8 cellular contexts compared by ENCODE assay signal in genomic region chr2:189613077-189613636, GRCh38. TPM values are rescaled to one million over a fixed set of nuclear protein-coding genes. Genes with fewer than 3 reads are reported as not detected.
A peak's percentile ranks its signal among the peaks of the same experiment; 100 is the strongest.
DNase-seq lines count a peak whose midpoint lies in the region; ATAC-seq and TF ChIP-seq lines count a peak whose summit lies in the region.

No MANE protein-coding gene starts in this region.

- H4K20me1 ChIP-seq in osteoblast (ENCODE audit: insufficient read depth, low read length), result no peaks in the 10 kb centered on the region

- no peaks in the 10 kb centered on the region for H3K79me2 ChIP-seq in osteoblast (ENCODE audit: insufficient read depth, low read length)

- intact Hi-C loops in Panc1 (cut with micrococcal nuclease; ENCODE audit: unreplicated experiment), result no loop called here
- intact Hi-C loops in sigmoid colon (cut with DNase I), result no loop called here

- DNase-seq in BJ (ENCODE audit: low read depth) (peak; percentile 44), Panc1 (ENCODE audit: low read depth, low spot score) (no peak), fibroblast of peridontal ligament (ENCODE audit: extremely low read depth) (peak; percentile 96), osteoblast (ENCODE audit: insufficient read length, low spot score, missing footprints) (no peak), T-helper 2 cell (no peak), COLO668 (lab: John Stamatoyannopoulos, UW; ENCODE audit: unreplicated experiment) (no peak), NCI-H748 treated with DMSO at 0.1 percent for 48 hours (lab: John Stamatoyannopoulos, UW) (no peak), sigmoid colon (no peak)

- peak overlapping the region; percentile 74 for H3K4me2 ChIP-seq in osteoblast (ENCODE audit: insufficient read depth, low read length)

- peak overlapping the region; percentile 9 for H3K4me3 ChIP-seq in BJ (ENCODE audit: low read depth, low read length)
- peak overlapping the region; percentile 7 to 21; a peak in 2 of 4 replicates for H3K4me3 ChIP-seq in Panc1 (ENCODE audit: low read depth in 2 of 2, low read length in 2 of 2)
- peak overlapping the region; percentile 57 for H3K4me3 ChIP-seq in osteoblast (ENCODE audit: insufficient read depth, low read length)
- peak overlapping the region in 1 of 4 donors; percentile 9 for H3K4me3 ChIP-seq in sigmoid colon

- no peak for TF ChIP-seq POLR2A in sigmoid colon (IDR thresholded peaks at IDR 0.05)

- TF ChIP-seq EP300 in sigmoid colon (IDR thresholded peaks at IDR 0.05), result no peak

- CTCF ChIA-PET in BJ (lab: Yijun Ruan, JAX) (interaction anchor here (0.6 to 2.3 kb wide), 3 partner anchors 13 to 356 kb away, joined by 3 to 10 read pairs (median 6); no protein-coding TSS in a partner anchor), Panc1 (lab: Charles Lee) (no interaction called here)

- H3K36me3 ChIP-seq in BJ (ENCODE audit: control insufficient read depth, insufficient read depth, low read length) (no peaks in the 10 kb centered on the region), Panc1 (ENCODE audit: control insufficient read depth, insufficient read depth, low read length) (no peaks in the 10 kb centered on the region), osteoblast (ENCODE audit: insufficient read depth, low read length) (no peaks in the 10 kb centered on the region), sigmoid colon (no peaks in the 10 kb centered on the region)

- POLR2A ChIA-PET in BJ (lab: Charles Lee) (no interaction called here), Panc1 (lab: Charles Lee) (no interaction called here)

- peak overlapping the region; percentile 1 for H2AFZ ChIP-seq in osteoblast (ENCODE audit: low read length)

- TF ChIP-seq CTCF in BJ (IDR thresholded peaks at IDR 0.05; ENCODE audit: insufficient read depth, low read depth, low read length) (no peak), Panc1 (IDR thresholded peaks at IDR 0.05) (no peak), osteoblast (IDR thresholded peaks at IDR 0.05; ENCODE audit: extremely low read depth, low read depth, low read length) (no peak), sigmoid colon (IDR thresholded peaks at IDR 0.05) (no peak)

- H3K27ac ChIP-seq in Panc1 (ENCODE audit: low read length), result no peak overlapping the region
- peak overlapping the region; percentile 92 for H3K27ac ChIP-seq in osteoblast (ENCODE audit: low read depth, low read length)
- peak overlapping the region in 1 of 4 donors; percentile 5 for H3K27ac ChIP-seq in sigmoid colon

- no TSS peak for BruUV-seq in Panc1 (replicated peaks; lab: Mats Ljungman, UMichigan)

- peak; percentile 80 for ATAC-seq in Panc1

- WGBS in sigmoid colon, 2 donors, result 39 to 69% methylated on average over 6 of the region's 6 CpGs

- H3K9me3 ChIP-seq in Panc1 (ENCODE audit: control insufficient read depth, insufficient read depth, low read depth, low read length) (no peaks in the 10 kb centered on the region), osteoblast (ENCODE audit: low read depth, low read length) (no peaks in the 10 kb centered on the region), sigmoid colon (no peaks in the 10 kb centered on the region)

- in situ Hi-C loops in Panc1 (cut with HindIII; ENCODE audit: low pct_unique_long_range_greater_than_20kb, low sequenced_read_pairs), result no loop called here

- 0 out of 2 replicates have a peak, but pooled peaks cover 3% of the 10 kb centered on the region for H3K4me1 ChIP-seq in Panc1 (ENCODE audit: control insufficient read depth, insufficient read depth, low read length)
- H3K4me1 ChIP-seq in osteoblast (ENCODE audit: insufficient read depth, low read length), result peaks cover 29% of the 10 kb centered on the region
- peaks cover 0 to 6% (median 0%) of the 10 kb centered on the region in 4 donors for H3K4me1 ChIP-seq in sigmoid colon

- no peaks in the 10 kb centered on the region for H3K27me3 ChIP-seq in BJ (ENCODE audit: control insufficient read depth, insufficient read depth, low read length)
- no peaks in the 10 kb centered on the region for H3K27me3 ChIP-seq in Panc1 (ENCODE audit: control insufficient read depth, insufficient read depth, low read length)
- no peaks in the 10 kb centered on the region for H3K27me3 ChIP-seq in osteoblast (ENCODE audit: insufficient read depth, low read length)
- H3K27me3 ChIP-seq in sigmoid colon, result no peaks in the 10 kb centered on the region

RNA-seq across cellular contexts. Expression of gene SLC40A1, which starts 32.6 kb away (rescaled TPM):
- 0.47 and 0.83 TPM in 2 replicates for polyA plus RNA-seq in BJ (2011; rRNA removed)
- 1.5 and 1.7 TPM in 2 replicates for polyA minus RNA-seq in BJ (2011; rRNA and poly(A)+ RNA removed)
- 0.74 TPM for total RNA-seq in Panc1 (2021; ENCODE audit: unreplicated experiment)
- polyA plus RNA-seq in Panc1 (2012; ENCODE audit: insufficient read length), result 0.08 TPM
- total RNA-seq in osteoblast, result 10.9 and 13.6 TPM in 2 replicates
- 10 to 100 TPM; 34.9 to 52.1 (median 46.9) TPM for total RNA-seq in sigmoid colon
- polyA plus RNA-seq in sigmoid colon, result 100 to 1,000 TPM in 2 of 3 donors, 10 to 100 TPM in 1; 87.3 to 280 (median 216) TPM

RNA-seq across cellular contexts. Expression of gene ASNSD1, which starts 48.1 kb away (rescaled TPM):
- polyA plus RNA-seq in BJ (2011; rRNA removed) (24.1 and 49.6 TPM in 2 replicates), sigmoid colon (10 to 100 TPM; 22.5 to 37.8 (median 27.3) TPM)
- polyA minus RNA-seq in BJ (2011; rRNA and poly(A)+ RNA removed), result 8.4 and 9.9 TPM in 2 replicates
- total RNA-seq in Panc1 (2021; ENCODE audit: unreplicated experiment) (30.3 TPM), osteoblast (79.0 and 81.8 TPM in 2 replicates), sigmoid colon (10 to 100 TPM; 41.5 to 56.6 (median 49.7) TPM)
- polyA plus RNA-seq in Panc1 (2012; ENCODE audit: insufficient read length), result 23.9 TPM

Comparison
In these comparisons a context has a peak if more than half of its experiments do, and no peak if none do; other contexts are left out.
1. DNase-seq: peak in BJ (single experiment) and fibroblast of peridontal ligament (single experiment); none in Panc1 (single experiment), osteoblast (single experiment), T-helper 2 cell (0 of 5), COLO668 (single experiment), NCI-H748 treated with DMSO at 0.1 percent for 48 hours (single experiment) and sigmoid colon (single experiment).